ENCODE assay signal across 8 cellular contexts in the genomic region with DNA sequence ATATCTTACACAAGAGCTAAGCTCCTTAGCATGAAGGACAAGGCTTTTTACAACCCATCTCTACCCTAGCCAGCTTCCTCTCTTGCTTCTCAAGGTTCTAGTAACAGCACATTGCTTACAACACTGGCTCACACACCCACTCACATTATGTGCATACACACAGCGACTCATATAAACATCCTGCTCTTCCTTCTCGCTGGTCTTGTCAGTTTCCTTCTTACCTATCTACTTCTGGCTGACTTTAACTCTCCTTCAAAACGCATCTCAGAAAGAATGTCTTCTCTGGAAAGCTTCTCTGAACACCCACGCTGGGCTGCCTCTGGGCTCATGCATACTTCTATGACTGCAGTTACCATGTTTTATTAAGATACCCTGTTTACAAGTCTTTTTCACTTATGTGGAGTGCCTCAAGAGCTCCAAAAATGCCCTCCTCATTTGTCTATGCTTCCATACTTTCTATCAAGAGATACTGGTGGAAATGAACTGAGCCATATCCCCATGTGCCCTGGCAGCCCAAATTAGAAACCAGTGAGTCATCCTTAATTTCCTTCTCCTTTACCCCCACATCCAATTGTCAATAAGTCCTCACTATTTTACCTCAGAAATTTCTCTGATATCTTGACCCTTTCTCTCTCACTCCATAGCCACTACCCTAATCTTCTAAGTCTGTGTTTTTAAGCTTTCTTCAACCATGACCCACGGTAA.
DNase-seq lines count a peak whose midpoint lies in the region; ATAC-seq and TF ChIP-seq lines count a peak whose summit lies in the region.

No MANE protein-coding gene starts in this region.

- H3K4me1 Mint-ChIP-seq in T-helper 17 cell, result peaks cover 23% of the 10 kb centered on the region
- H3K4me1 Mint-ChIP-seq in glutamatergic neuron (ENCODE audit: low read depth, unreplicated experiment), result peaks cover 5% of the 10 kb centered on the region

- H3K27me3 Mint-ChIP-seq in T-helper 17 cell (no peaks in the 10 kb centered on the region), glutamatergic neuron (ENCODE audit: unreplicated experiment) (peaks cover 4% of the 10 kb centered on the region)

- peak overlapping the region; percentile 84 for H3K27ac Mint-ChIP-seq in T-helper 17 cell
- no peak overlapping the region for H3K27ac Mint-ChIP-seq in glutamatergic neuron (ENCODE audit: unreplicated experiment)

- no peaks in the 10 kb centered on the region for H3K9me3 ChIP-seq in T-helper 17 cell (ENCODE audit: control insufficient read depth, low read length, poor library complexity, severe bottlenecking)

- ATAC-seq in T-helper 17 cell (peak; percentile 82), left lobe of liver (no peak), GM21576 (IDR thresholded peaks at IDR 0.05; ENCODE audit: unreplicated experiment) (no peak)

- H3K4me3 ChIP-seq in AG04449 (ENCODE audit: low read depth, low read length) (no peak overlapping the region), foreskin fibroblast (ENCODE audit: low read depth in 1 of 2, low read length in 2 of 2) (peak overlapping the region in 1 of 2 donors; percentile 10)

- TF ChIP-seq CTCF in AG04449 (IDR thresholded peaks at IDR 0.05; ENCODE audit: insufficient read depth, low read length, missing control alignments), result no peak
- no peak for TF ChIP-seq CTCF in foreskin fibroblast (IDR thresholded peaks at IDR 0.05; ENCODE audit: low read depth, low read length)
- TF ChIP-seq CTCF in glutamatergic neuron (IDR thresholded peaks at IDR 0.05; ENCODE audit: partially characterized antibody, unreplicated experiment), result no peak

- CTCF ChIA-PET in AG04449 (lab: Yijun Ruan, JAX), result interaction anchor here (1.1 kb wide), 1 partner anchor 136 kb away, joined by 6 read pairs; no protein-coding TSS in a partner anchor

- H3K9me3 Mint-ChIP-seq in glutamatergic neuron (ENCODE audit: unreplicated experiment), result peaks cover 4% of the 10 kb centered on the region

- DNase-seq in AG04449 (ENCODE audit: low read depth, low spot score) (peak; percentile 34), HCEC 1CT (peak; percentile 65), T-helper 17 cell (no peak), foreskin fibroblast (peak; percentile 67 to 77), left lobe of liver (ENCODE audit: low spot score) (no peak), glutamatergic neuron (no peak), dermis blood vessel endothelial cell (no peak)

- H3K4me3 Mint-ChIP-seq in T-helper 17 cell, result peak overlapping the region; percentile 33
- H3K4me3 Mint-ChIP-seq in glutamatergic neuron (ENCODE audit: unreplicated experiment), result no peak overlapping the region

- POLR2A ChIA-PET in AG04449 (lab: Yijun Ruan, JAX), result no interaction called here

- peaks cover 8% of the 10 kb centered on the region for H3K36me3 Mint-ChIP-seq in T-helper 17 cell (ENCODE audit: low read depth)
- no peaks in the 10 kb centered on the region for H3K36me3 Mint-ChIP-seq in glutamatergic neuron (ENCODE audit: unreplicated experiment)

Comparison
In these comparisons a context has a peak if more than half of its experiments do, and no peak if none do; other contexts are left out.
1. DNase-seq: peak in AG04449 (single experiment), HCEC 1CT (single experiment) and foreskin fibroblast (2 of 2); none in T-helper 17 cell (0 of 3), left lobe of liver (single experiment), glutamatergic neuron (single experiment) and dermis blood vessel endothelial cell (single experiment).